Comparison of ENCODE assay signal across 26 cellular contexts in genomic region chr2:217848351-217848957, GRCh38.
DNase-seq lines count a peak whose midpoint lies in the region; ATAC-seq, FAIRE-seq and TF ChIP-seq lines count a peak whose summit lies in the region.
"Had no signal": no experiment of that assay in that cellular context is flagged by ENCODE, and none has a peak within 500 bp of the region (broad histone marks: within the 10 kb centered on the region; RNA-seq: fewer than 3 reads in every experiment).

No MANE protein-coding gene starts in this region.

- peak; percentile 91 for DNase-seq in chondrocyte (ENCODE audit: low spot score)
- peak; percentile 68 for DNase-seq in kidney
- DNase-seq in posterior vena cava (ENCODE audit: low spot score): peak; percentile 69
- no peak for DNase-seq in suprapubic skin (ENCODE audit: low spot score in 2 of 2)
- DNase-seq in NCI-H748 treated with DMSO at 0.1 percent for 48 hours (lab: John Stamatoyannopoulos, UW): no peak
- no peak for DNase-seq in pons (ENCODE audit: low spot score)
- DNase-seq in Caco-2: no peak
- DNase-seq: activated CD4-positive, alpha-beta T cell treated with anti-CD3 and anti-CD28 coated beads for 48 hours; activated naive CD4-positive, alpha-beta T cell treated with anti-CD3 and anti-CD28 coated beads, Interleukin-2, amount 10 ng/mL, durations not matched to agents 7 days and 5 days; activated T-cell treated with anti-CD3 and anti-CD28 coated beads, Interleukin-2, amount 50 U/mL, for 48 hours; amygdala; glutamatergic neuron; natural killer cell; NCI-H1092; NCI-H187 treated with DMSO at 0.1 percent for 48 hours; NCI-H69; ovary; T-helper 2 cell; testis had no signal

- H3K27me3 ChIP-seq in suprapubic skin (no peaks in the 10 kb centered on the region), Caco-2 (replicated peaks; ENCODE audit: control insufficient read depth, insufficient read depth, low read length) (no peaks in the 10 kb centered on the region)
- H3K27me3 ChIP-seq: ovary, testis had no signal

- H3K36me3 Mint-ChIP-seq in chondrocyte (ENCODE audit: low read depth) (peaks cover 31% of the 10 kb centered on the region), Caco-2 (ENCODE audit: insufficient read depth, unreplicated experiment) (no peaks in the 10 kb centered on the region)
- H3K36me3 Mint-ChIP-seq: activated naive CD4-positive, alpha-beta T cell treated with anti-CD3 and anti-CD28 coated beads, Interleukin-2, amount 10 ng/mL, durations not matched to agents 7 days and 5 days; natural killer cell had no signal

- FAIRE-seq in kidney (lab: Jason Lieb, UNC): no peak
- FAIRE-seq: bronchial epithelial cell, D721Med, GM12892 had no signal

- H3K9me3 Mint-ChIP-seq in chondrocyte (ENCODE audit: low read depth) (no peaks in the 10 kb centered on the region), Caco-2 (ENCODE audit: unreplicated experiment) (no peaks in the 10 kb centered on the region)
- H3K9me3 Mint-ChIP-seq: activated naive CD4-positive, alpha-beta T cell treated with anti-CD3 and anti-CD28 coated beads, Interleukin-2, amount 10 ng/mL, durations not matched to agents 7 days and 5 days; mesothelial cell of epicardium; natural killer cell had no signal

- H3K9ac ChIP-seq in kidney (ENCODE audit: low read length in 2 of 2): no peak overlapping the region

- BruUV-seq in Caco-2 (replicated peaks; lab: Mats Ljungman, UMichigan): no TSS peak

- intact Hi-C loops in kidney (cut with DNase I) (no loop called here), posterior vena cava (cut with DNase I) (no loop called here), Caco-2 (cut with micrococcal nuclease; ENCODE audit: unreplicated experiment) (no loop called here)

- H3K27ac ChIP-seq in kidney (ENCODE audit: low read depth in 2 of 2, low read length in 2 of 2): no peak overlapping the region
- peak overlapping the region; percentile 53 for H3K27ac ChIP-seq in suprapubic skin
- H3K27ac ChIP-seq: testis had no signal

- H3K4me3 Mint-ChIP-seq in chondrocyte (ENCODE audit: unreplicated experiment): no peak overlapping the region
- H3K4me3 Mint-ChIP-seq in Caco-2 (ENCODE audit: unreplicated experiment): no peak overlapping the region
- H3K4me3 Mint-ChIP-seq: activated naive CD4-positive, alpha-beta T cell treated with anti-CD3 and anti-CD28 coated beads, Interleukin-2, amount 10 ng/mL, durations not matched to agents 7 days and 5 days; mesothelial cell of epicardium; natural killer cell had no signal

- TF ChIP-seq CTCF in chondrocyte (IDR thresholded peaks at IDR 0.05) (no peak), kidney (IDR thresholded peaks at IDR 0.05; ENCODE audit: borderline replicate concordance, extremely low read depth, insufficient read depth) (no peak), suprapubic skin (IDR thresholded peaks at IDR 0.05) (no peak), Caco-2 (IDR thresholded peaks at IDR 0.05; ENCODE audit: insufficient read depth in 1 of 2, low read depth in 1 of 2, low read length in 1 of 2, severe bottlenecking in 1 of 2, unreplicated experiment in 1 of 2) (no peak)

- CTCF ChIA-PET in Caco-2 (lab: Charles Lee): no interaction called here

- no peak for TF ChIP-seq POLR2A in suprapubic skin (IDR thresholded peaks at IDR 0.05)

- ATAC-seq in HG02852 (IDR thresholded peaks at IDR 0.05; ENCODE audit: unreplicated experiment): no peak
- ATAC-seq: natural killer cell, SK-N-SH treated with all-trans-retinoic acid at 6 μM for 48 hours had no signal

- H3K4me1 ChIP-seq in kidney (ENCODE audit: control insufficient read depth in 1 of 2, insufficient read depth in 1 of 2, low read depth in 1 of 2, low read length in 2 of 2): peaks cover 30 to 36% of the 10 kb centered on the region in 2 donors
- H3K4me1 ChIP-seq in suprapubic skin: peaks cover 63% of the 10 kb centered on the region
- peaks cover 14% of the 10 kb centered on the region for H3K4me1 ChIP-seq in Caco-2
- H3K4me1 ChIP-seq: HAP-1 had no signal

- TF ChIP-seq EP300 in suprapubic skin (IDR thresholded peaks at IDR 0.05): no peak

- POLR2A ChIA-PET in Caco-2 (lab: Charles Lee): no interaction called here

- peaks cover 49% of the 10 kb centered on the region for H3K4me1 Mint-ChIP-seq in chondrocyte (ENCODE audit: low read depth)
- peaks cover 22% of the 10 kb centered on the region for H3K4me1 Mint-ChIP-seq in Caco-2 (ENCODE audit: low read depth, unreplicated experiment)
- H3K4me1 Mint-ChIP-seq: activated naive CD4-positive, alpha-beta T cell treated with anti-CD3 and anti-CD28 coated beads, Interleukin-2, amount 10 ng/mL, durations not matched to agents 7 days and 5 days; natural killer cell had no signal

- H3K4me3 ChIP-seq in kidney (ENCODE audit: low read length in 2 of 2): no peak overlapping the region
- no peak overlapping the region for H3K4me3 ChIP-seq in suprapubic skin
- no peak overlapping the region for H3K4me3 ChIP-seq in Caco-2 (ENCODE audit: low read depth, low read length)
- H3K4me3 ChIP-seq: HAP-1, ovary, testis had no signal

- H3K36me3 ChIP-seq in kidney (ENCODE audit: control insufficient read depth in 1 of 2, insufficient read depth in 2 of 2, low read length in 2 of 2) (peaks cover 40 to 68% of the 10 kb centered on the region in 2 donors), suprapubic skin (peaks cover 39% of the 10 kb centered on the region), Caco-2 (ENCODE audit: control insufficient read depth, insufficient read depth, low read length) (no peaks in the 10 kb centered on the region)
- H3K36me3 ChIP-seq: HAP-1 had no signal

- no peaks in the 10 kb centered on the region for H3K27me3 Mint-ChIP-seq in chondrocyte (ENCODE audit: low read depth)
- H3K27me3 Mint-ChIP-seq in Caco-2 (ENCODE audit: insufficient read depth, unreplicated experiment): no peaks in the 10 kb centered on the region

- H3K9me3 ChIP-seq in kidney (ENCODE audit: control insufficient read depth in 1 of 2, low read length in 2 of 2) (no peaks in the 10 kb centered on the region), suprapubic skin (no peaks in the 10 kb centered on the region), Caco-2 (peaks cover 8% of the 10 kb centered on the region)
- H3K9me3 ChIP-seq: HAP-1, ovary, testis had no signal

- WGBS in suprapubic skin: 74% methylated on average over 10 of the region's 27 CpGs

- H3K27ac Mint-ChIP-seq in chondrocyte (ENCODE audit: unreplicated experiment): peak overlapping the region; percentile 36
- H3K27ac Mint-ChIP-seq in Caco-2 (ENCODE audit: unreplicated experiment): no peak overlapping the region
- H3K27ac Mint-ChIP-seq: activated naive CD4-positive, alpha-beta T cell treated with anti-CD3 and anti-CD28 coated beads, Interleukin-2, amount 10 ng/mL, durations not matched to agents 7 days and 5 days; mesothelial cell of epicardium; natural killer cell had no signal

Comparison
In these comparisons a context has a peak if more than half of its experiments do, and no peak if none do; other contexts are left out.
1. DNase-seq: peak in chondrocyte (single experiment), kidney (single experiment) and posterior vena cava (single experiment); none in suprapubic skin (0 of 2), NCI-H748 treated with DMSO at 0.1 percent for 48 hours (single experiment), pons (single experiment) and Caco-2 (0 of 2).